ENCODE assay signal across 1 cellular context in genomic region chr11:64358907-64359711, GRCh38.
A peak's percentile ranks its signal among the peaks of the same experiment; 100 is the strongest.
TF ChIP-seq lines count a peak whose summit lies in the region.

Gene RPS6KA4, plus strand, starts transcription at chr11:64359162. Its CDS starts 74 bp downstream, at chr11:64359236.

TF ChIP-seq in K562, 482 proteins besides CTCF, POLR2A, EP300 and RAD21 (continued from another document and continues in another):
- TF ChIP-seq MNT (conservative IDR thresholded peaks at IDR 0.05) (peak in 1 of 2 experiments; percentile 51; a peak in 1 of 4 replicates), ZNF518B (CRISPR knock-in tag; IDR thresholded peaks at IDR 0.05) (no peak), BHLHE40 (IDR thresholded peaks at IDR 0.05; ENCODE audit: low read length) (peak; percentile 97), POLR2G (IDR thresholded peaks at IDR 0.05; ENCODE audit: low read depth, low read length) (peak; percentile 93), SRSF9 (IDR thresholded peaks at IDR 0.05; ENCODE audit: borderline replicate concordance, low read depth, low read length) (no peak), RCOR1 (IDR thresholded peaks at IDR 0.05; ENCODE audit: borderline replicate concordance in 1 of 2, low read depth in 2 of 2, low read length in 2 of 2) (peak in 1 of 2 experiments; percentile 12; a peak in 1 of 4 replicates), KDM5B (IDR thresholded peaks at IDR 0.05; ENCODE audit: insufficient replicate concordance, low read depth, low read length) (peak; percentile 78), GTF2E2 (tag; IDR thresholded peaks at IDR 0.05) (0 out of 2 replicates have a peak, but pooled peaks have one; percentile 29), NR2C2 (CRISPR knock-in tag; IDR thresholded peaks at IDR 0.05) (no peak), NR2C2 (tag; IDR thresholded peaks at IDR 0.05) (0 out of 2 replicates have a peak, but pooled peaks have one; percentile 35), FOXP4 (CRISPR knock-in tag; IDR thresholded peaks at IDR 0.05; ENCODE audit: borderline replicate concordance) (peak; percentile 74; the same call in 1 of the 2 replicates), RBM25 (IDR thresholded peaks at IDR 0.05; ENCODE audit: low read depth, low read length, severe bottlenecking) (no peak), GABPA (tag; conservative IDR thresholded peaks at IDR 0.05; ENCODE audit: low read depth) (peak; percentile 42; the same call in 1 of the 2 replicates), MAZ (CRISPR knock-in tag; conservative IDR thresholded peaks at IDR 0.05 in 1 of 2, IDR thresholded peaks at IDR 0.05 in 1 of 2) (peak; percentile 49 to 67; a peak in 3 of 4 replicates), SIN3A (IDR thresholded peaks at IDR 0.05; ENCODE audit: borderline replicate concordance in 2 of 2, control insufficient read depth in 1 of 2, low read depth in 2 of 2, low read length in 2 of 2) (peak; percentile 40 to 68; a peak in 2 of 4 replicates), UBTF (IDR thresholded peaks at IDR 0.05; ENCODE audit: borderline replicate concordance in 1 of 2, low read depth in 2 of 2, low read length in 2 of 2) (peak; percentile 49 to 85; a peak in 2 of 4 replicates), PHF20 (IDR thresholded peaks at IDR 0.05; ENCODE audit: partially characterized antibody) (peak; percentile 80), SUPT5H (IDR thresholded peaks at IDR 0.05) (peak; percentile 50; the same call in 1 of the 2 replicates), ZBTB17 (CRISPR knock-in tag; IDR thresholded peaks at IDR 0.05) (0 out of 2 replicates have a peak, but pooled peaks have one; percentile 28), GMEB1 (CRISPR knock-in tag; IDR thresholded peaks at IDR 0.05) (no peak), JUND (IDR thresholded peaks at IDR 0.05; ENCODE audit: borderline replicate concordance, low read depth, low read length) (peak; percentile 6; the same call in 1 of the 2 replicates), JUND (tag; IDR thresholded peaks at IDR 0.05; ENCODE audit: borderline replicate concordance, low read depth, low read length) (no peak), ARID4B (CRISPR knock-in tag; IDR thresholded peaks at IDR 0.05) (peak; percentile 20; the same call in 1 of the 2 replicates), NFRKB (IDR thresholded peaks at IDR 0.05; ENCODE audit: low read depth) (0 out of 2 replicates have a peak, but pooled peaks have one; percentile 1), TAF1 (IDR thresholded peaks at IDR 0.05; ENCODE audit: control insufficient read depth, extremely low read depth, insufficient read depth, low read length, severe bottlenecking) (peak; percentile 57), ZNF232 (CRISPR knock-in tag; IDR thresholded peaks at IDR 0.05) (0 out of 2 replicates have a peak, but pooled peaks have one; percentile 37), ZNF395 (CRISPR knock-in tag; IDR thresholded peaks at IDR 0.05) (peak; percentile 92), PHF8 (IDR thresholded peaks at IDR 0.05; ENCODE audit: borderline replicate concordance, low read length) (peak; percentile 94; the same call in 1 of the 2 replicates), GATAD2B (IDR thresholded peaks at IDR 0.05; ENCODE audit: borderline replicate concordance) (peak; percentile 98), YY1 (IDR thresholded peaks at IDR 0.05; ENCODE audit: borderline replicate concordance in 1 of 3, control insufficient read depth in 1 of 3, extremely low read depth in 1 of 3, insufficient read depth in 3 of 3, insufficient read length in 1 of 3, insufficient replicate concordance in 2 of 3, low read depth in 1 of 3, low read length in 2 of 3) (peak; percentile 37 to 90 (median 88)), NFIC (IDR thresholded peaks at IDR 0.05) (peak; percentile 55), TFAP4 (CRISPR knock-in tag; IDR thresholded peaks at IDR 0.05; ENCODE audit: borderline replicate concordance) (peak; percentile 38; the same call in 1 of the 2 replicates), ELF2 (CRISPR knock-in tag; IDR thresholded peaks at IDR 0.05) (0 out of 2 replicates have a peak, but pooled peaks have one; percentile 40), NONO (IDR thresholded peaks at IDR 0.05; ENCODE audit: low read depth in 2 of 2, low read length in 1 of 2) (peak in 1 of 2 experiments; percentile 77; a peak in 2 of 4 replicates), RB1 (IDR thresholded peaks at IDR 0.05; ENCODE audit: low read depth) (peak; percentile 86)
